In genomic region chr1:11526071-11526895, GRCh38 we compare ENCODE assay signal across 22 cellular contexts. TPM values are rescaled to one million over a fixed set of nuclear protein-coding genes. Genes with fewer than 3 reads are reported as not detected.
"Had no signal": no experiment of that assay in that cellular context is flagged by ENCODE, and none has a peak within 500 bp of the region (broad histone marks: within the 10 kb centered on the region; RNA-seq: fewer than 3 reads in every experiment).

No MANE protein-coding gene starts in this region.

- DNase-seq: activated CD4-positive, alpha-beta T cell treated with anti-CD3 and anti-CD28 coated beads for 4 hours; activated CD8-positive, alpha-beta T cell treated with anti-CD3 and anti-CD28 coated beads for 36 hours; activated naive CD4-positive, alpha-beta T cell treated with Interleukin-2 at 50 U/mL for 16 hours; activated naive CD8-positive, alpha-beta T cell treated with anti-CD3 and anti-CD28 coated beads, Interleukin-2, amount 10 ng/mL, durations not matched to agents 7 days and 5 days; activated T-cell treated with anti-CD3 and anti-CD28 coated beads, Interleukin-2, amount 50 U/mL, for 1 hour; body of pancreas; cortex of kidney; gastrocnemius medialis; left ventricle myocardium superior; mesenchymal stem cell; stimulated activated CD4-positive, alpha-beta T cell treated with anti-CD3 and anti-CD28 coated beads, Interleukin-12 subunit alpha, Interleukin-12 subunit beta, amount 100 ng/mL, for 4 hours; stimulated activated CD4-positive, alpha-beta T cell treated with anti-CD3 and anti-CD28 coated beads, Interleukin-1b, Interleukin-23, amount 100 ng/mL, for 48 hours; stimulated activated CD8-positive, alpha-beta memory T cell treated with anti-CD3 and anti-CD28 coated beads, Interleukin-4, amount 100 ng/mL, for 48 hours; stimulated activated naive CD4-positive, alpha-beta T cell; T-helper 2 cell; trophoblast cell had no signal

- H3K9me3 Mint-ChIP-seq: activated CD8-positive, alpha-beta T cell treated with anti-CD3 and anti-CD28 coated beads for 36 hours; activated naive CD8-positive, alpha-beta T cell treated with anti-CD3 and anti-CD28 coated beads, Interleukin-2, amount 10 ng/mL, durations not matched to agents 7 days and 5 days; activated T-helper 2 cell treated with anti-CD3 and anti-CD28 coated beads, Interferon-gamma antibody, Interleukin-2, Interleukin-4, amounts not matched to agents 10 μg/mL and 5 μg/mL and 100 μg/mL, durations not matched to agents 14 hours and 24 hours and 36 hours; naive thymus-derived CD8-positive, alpha-beta T cell had no signal

- H3K36me3 ChIP-seq: gastrocnemius medialis, neutrophil had no signal

- H3K27me3 Mint-ChIP-seq: activated CD8-positive, alpha-beta T cell treated with anti-CD3 and anti-CD28 coated beads for 36 hours; naive thymus-derived CD8-positive, alpha-beta T cell had no signal

- H3K4me1 ChIP-seq: body of pancreas, gastrocnemius medialis, parathyroid adenoma had no signal

- H3K4me1 Mint-ChIP-seq: activated naive CD8-positive, alpha-beta T cell treated with anti-CD3 and anti-CD28 coated beads, Interleukin-2, amount 10 ng/mL, durations not matched to agents 7 days and 5 days had no signal

- H3K36me3 Mint-ChIP-seq: activated naive CD8-positive, alpha-beta T cell treated with anti-CD3 and anti-CD28 coated beads, Interleukin-2, amount 10 ng/mL, durations not matched to agents 7 days and 5 days; naive thymus-derived CD8-positive, alpha-beta T cell had no signal

- H3K4me3 ChIP-seq: body of pancreas, gastrocnemius medialis had no signal

- H3K9ac ChIP-seq: parathyroid adenoma had no signal

- H3K27ac Mint-ChIP-seq: activated CD8-positive, alpha-beta T cell treated with anti-CD3 and anti-CD28 coated beads for 36 hours; activated naive CD8-positive, alpha-beta T cell treated with anti-CD3 and anti-CD28 coated beads, Interleukin-2, amount 10 ng/mL, durations not matched to agents 7 days and 5 days; activated T-helper 2 cell treated with anti-CD3 and anti-CD28 coated beads, Interferon-gamma antibody, Interleukin-2, Interleukin-4, amounts not matched to agents 10 μg/mL and 5 μg/mL and 100 μg/mL, durations not matched to agents 14 hours and 24 hours and 36 hours; naive thymus-derived CD8-positive, alpha-beta T cell had no signal

- H3K4me3 Mint-ChIP-seq: activated CD8-positive, alpha-beta T cell treated with anti-CD3 and anti-CD28 coated beads for 36 hours; activated naive CD8-positive, alpha-beta T cell treated with anti-CD3 and anti-CD28 coated beads, Interleukin-2, amount 10 ng/mL, durations not matched to agents 7 days and 5 days; naive thymus-derived CD8-positive, alpha-beta T cell had no signal

- H3K27ac ChIP-seq: body of pancreas, gastrocnemius medialis, neutrophil, parathyroid adenoma, VCaP had no signal

- H3K9me3 ChIP-seq: body of pancreas, gastrocnemius medialis, neutrophil had no signal

- H3K27me3 ChIP-seq: body of pancreas, gastrocnemius medialis, neutrophil had no signal

- H2AFZ ChIP-seq: parathyroid adenoma had no signal

- ATAC-seq: activated CD8-positive, alpha-beta T cell treated with anti-CD3 and anti-CD28 coated beads for 36 hours; body of pancreas; esophagus mucosa; gastrocnemius medialis; left ventricle myocardium superior; naive thymus-derived CD8-positive, alpha-beta T cell had no signal

RNA-seq across cellular contexts. Expression of gene DISP3, which starts 47.3 kb away (rescaled TPM):
- total RNA-seq: esophagus mucosa, gastrocnemius medialis had no signal
